8 cellular contexts compared by ENCODE assay signal in genomic region chr16:80804451-80805383, GRCh38. TPM values are rescaled to one million over a fixed set of nuclear protein-coding genes. Genes with fewer than 3 reads are reported as not detected.
A peak's percentile ranks its signal among the peaks of the same experiment; 100 is the strongest.
DNase-seq lines count a peak whose midpoint lies in the region; ATAC-seq, FAIRE-seq and TF ChIP-seq lines count a peak whose summit lies in the region.

Gene CDYL2 (minus strand): TSS chr16:80804598. CDS start chr16:80804173, 425 bp downstream.

- peak within 1 kb of the TSS; percentile 93 for H3K4me2 ChIP-seq in mesenchymal stem cell (ENCODE audit: low read length, poor library complexity, severe bottlenecking)

- H4K8ac ChIP-seq in mesenchymal stem cell (ENCODE audit: low read length): no peak within 1 kb of the TSS

- H2BK15ac ChIP-seq in mesenchymal stem cell (ENCODE audit: low read depth, poor library complexity, severe bottlenecking): peak within 1 kb of the TSS; percentile 38

- peak within 1 kb of the TSS in 1 of 2 experiments; percentile 82 for H3K18ac ChIP-seq in mesenchymal stem cell (ENCODE audit: low read depth in 1 of 2, low read length in 2 of 2)

- DNase-seq in AG09309 (ENCODE audit: low read depth) (no peak), mesenchymal stem cell (no peak), RCC 7860 (ENCODE audit: low spot score) (no peak)
- DNase-seq in activated CD4-positive, alpha-beta T cell treated with anti-CD3 and anti-CD28 coated beads for 4 hours: peak; percentile 26 to 36
- peak; percentile 12 for DNase-seq in effector CD4-positive, alpha-beta T cell
- DNase-seq in stimulated activated naive CD8-positive, alpha-beta T cell treated with anti-CD3 and anti-CD28 coated beads, Interleukin-15, amount 100 ng/mL, for 72 hours: peak; percentile 34 to 35

- no peak within 1 kb of the TSS for H4K91ac ChIP-seq in mesenchymal stem cell (ENCODE audit: low read length)

- peak within 1 kb of the TSS; percentile 90 to 97 for H3K4me3 Mint-ChIP-seq in stimulated activated naive CD8-positive, alpha-beta T cell treated with anti-CD3 and anti-CD28 coated beads, Interleukin-15, amount 100 ng/mL, for 72 hours

- 58% methylated on average over 5 of the region's 79 CpGs for WGBS in mesenchymal stem cell

- H2AFZ ChIP-seq in mesenchymal stem cell (ENCODE audit: low read depth, low read length): peak within 1 kb of the TSS; percentile 92

- no peak within 1 kb of the TSS for H2BK120ac ChIP-seq in mesenchymal stem cell (ENCODE audit: low read depth, low read length)

- ATAC-seq in GM19328 (IDR thresholded peaks at IDR 0.05; ENCODE audit: unreplicated experiment) (peak; percentile 79), HG03558 (IDR thresholded peaks at IDR 0.05; ENCODE audit: extremely low read depth, unreplicated experiment) (peak; percentile 38)
- peak; percentile 59 for ATAC-seq in stimulated activated naive CD8-positive, alpha-beta T cell treated with anti-CD3 and anti-CD28 coated beads, Interleukin-15, amount 100 ng/mL, for 72 hours

- no peaks in the 10 kb centered on the region for H3K9me3 ChIP-seq in mesenchymal stem cell (ENCODE audit: control insufficient read depth, low read length)

- H3K27ac ChIP-seq in mesenchymal stem cell (ENCODE audit: low read length, poor library complexity, severe bottlenecking): no peak within 1 kb of the TSS

- peak within 1 kb of the TSS; percentile 57 to 92 for H3K27ac Mint-ChIP-seq in stimulated activated naive CD8-positive, alpha-beta T cell treated with anti-CD3 and anti-CD28 coated beads, Interleukin-15, amount 100 ng/mL, for 72 hours

- no peak for FAIRE-seq in RCC 7860 (lab: Jason Lieb, UNC)

- peaks cover 0 to 17% of the 10 kb centered on the region in 2 experiments for H3K27me3 ChIP-seq in mesenchymal stem cell (ENCODE audit: control insufficient read depth in 1 of 2, insufficient read depth in 1 of 2, low read length in 2 of 2)

- H3K27me3 Mint-ChIP-seq in stimulated activated naive CD8-positive, alpha-beta T cell treated with anti-CD3 and anti-CD28 coated beads, Interleukin-15, amount 100 ng/mL, for 72 hours: peaks cover 6% of the 10 kb centered on the region

- no peaks in the 10 kb centered on the region for H3K79me1 ChIP-seq in mesenchymal stem cell (replicated peaks; ENCODE audit: low read length, poor library complexity, severe bottlenecking)

- TF ChIP-seq CTCF in AG09309 (IDR thresholded peaks at IDR 0.05; ENCODE audit: control insufficient read depth, insufficient read depth, low read depth, low read length, missing control alignments): no peak

- H2BK5ac ChIP-seq in mesenchymal stem cell (ENCODE audit: low read depth, low read length, poor library complexity, severe bottlenecking): no peak within 1 kb of the TSS

- peaks cover 8% of the 10 kb centered on the region for H3K4me1 ChIP-seq in mesenchymal stem cell (ENCODE audit: control insufficient read depth, insufficient read depth, low read depth, low read length)

- no peak within 1 kb of the TSS for H2AK5ac ChIP-seq in mesenchymal stem cell (ENCODE audit: low read length, severe bottlenecking)

- H3K9ac ChIP-seq in mesenchymal stem cell (ENCODE audit: low read length): peak within 1 kb of the TSS; percentile 42

- H3K9me3 Mint-ChIP-seq in stimulated activated naive CD8-positive, alpha-beta T cell treated with anti-CD3 and anti-CD28 coated beads, Interleukin-15, amount 100 ng/mL, for 72 hours: peaks cover 0 to 5% of the 10 kb centered on the region in 2 donors

- H3K4ac ChIP-seq in mesenchymal stem cell (ENCODE audit: low read depth in 1 of 2, low read length in 2 of 2): peak within 1 kb of the TSS in 1 of 2 experiments; percentile 20

- H3K14ac ChIP-seq in mesenchymal stem cell (ENCODE audit: low read length in 2 of 2): peak within 1 kb of the TSS in 1 of 2 experiments; percentile 79

- H3K4me3 ChIP-seq in AG09309 (ENCODE audit: control insufficient read depth, low read depth, low read length): peak within 1 kb of the TSS; percentile 77
- H3K4me3 ChIP-seq in mesenchymal stem cell (ENCODE audit: insufficient read depth in 1 of 2, low read depth in 1 of 2, low read length in 2 of 2): peak within 1 kb of the TSS; percentile 78 to 96

- no peaks in the 10 kb centered on the region for H3K36me3 ChIP-seq in mesenchymal stem cell (ENCODE audit: control insufficient read depth in 1 of 2, insufficient read depth in 2 of 2, low read depth in 1 of 2, low read length in 2 of 2)

- H3K4me1 Mint-ChIP-seq in stimulated activated naive CD8-positive, alpha-beta T cell treated with anti-CD3 and anti-CD28 coated beads, Interleukin-15, amount 100 ng/mL, for 72 hours: peaks cover 25% of the 10 kb centered on the region

- H3K23ac ChIP-seq in mesenchymal stem cell (ENCODE audit: low read length in 2 of 2): peak within 1 kb of the TSS in 1 of 2 experiments; percentile 86

- H2BK12ac ChIP-seq in mesenchymal stem cell (ENCODE audit: low read length in 2 of 2): peak within 1 kb of the TSS in 1 of 2 experiments; percentile 19

RNA-seq across cellular contexts. Expression of gene CDYL2, which starts in this region (rescaled TPM):
- polyA plus RNA-seq in mesenchymal stem cell (2013, experiment 1 of 2): 0.22 TPM
- polyA plus RNA-seq in mesenchymal stem cell (2013, experiment 2 of 2): 0.42 TPM

Comparison
In these comparisons a context has a peak if more than half of its experiments do, and no peak if none do; other contexts are left out.
1. DNase-seq: peak in activated CD4-positive, alpha-beta T cell treated with anti-CD3 and anti-CD28 coated beads for 4 hours (2 of 2), effector CD4-positive, alpha-beta T cell (single experiment) and stimulated activated naive CD8-positive, alpha-beta T cell treated with anti-CD3 and anti-CD28 coated beads, Interleukin-15, amount 100 ng/mL, for 72 hours (2 of 2); none in AG09309 (single experiment), mesenchymal stem cell (single experiment) and RCC 7860 (single experiment).
2. Peak in every context shown above with its lines, with median percentiles within 50 percentile points of each other: ATAC-seq.